8 cellular contexts compared by ENCODE assay signal in the genomic region with DNA sequence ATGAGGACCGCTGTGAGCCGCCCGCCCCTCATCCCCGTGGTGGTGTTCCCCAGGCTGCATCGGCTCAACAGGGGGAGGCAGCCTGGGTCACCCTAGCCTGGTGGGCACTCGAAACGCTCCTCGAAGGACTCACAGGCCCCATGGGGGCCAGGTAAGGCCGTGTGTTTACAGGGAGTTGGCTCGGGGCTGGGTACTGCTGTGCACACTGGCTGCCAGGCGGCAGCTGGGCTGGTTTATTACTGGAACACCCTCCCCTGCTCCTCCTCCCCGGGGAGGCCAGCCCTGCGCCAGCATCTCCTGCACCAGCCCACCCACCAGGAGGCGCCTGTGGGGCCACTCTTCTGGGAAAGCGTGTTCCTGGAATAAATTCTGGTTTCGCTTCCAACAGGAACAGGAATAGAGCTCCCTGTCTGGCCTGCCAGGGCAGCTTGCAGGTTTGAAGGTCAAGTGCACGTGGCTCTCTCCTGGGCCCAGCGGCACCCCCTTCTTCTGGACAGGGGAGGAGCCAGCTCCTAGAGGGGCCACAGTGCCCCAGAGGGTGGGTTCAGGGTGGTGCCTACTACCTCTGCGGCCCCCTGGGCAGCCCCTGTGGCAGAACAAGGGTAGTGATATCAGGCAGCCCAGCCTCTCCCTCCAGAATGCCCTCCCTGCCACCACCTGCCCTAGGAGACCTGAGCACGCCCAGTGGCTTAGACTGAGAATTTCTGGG. TPM values are rescaled to one million over a fixed set of nuclear protein-coding genes. Genes with fewer than 3 reads are reported as not detected.
DNase-seq lines count a peak whose midpoint lies in the region; ATAC-seq and TF ChIP-seq lines count a peak whose summit lies in the region.

No MANE protein-coding gene starts in this region.

- peak in 2 of 3 donors; percentile 54 to 62 for TF ChIP-seq CTCF in breast epithelium (IDR thresholded peaks at IDR 0.05)
- TF ChIP-seq CTCF in tibial artery (IDR thresholded peaks at IDR 0.05): peak; percentile 54 to 56

- H3K27me3 ChIP-seq in H7 (ENCODE audit: control insufficient read depth, insufficient read depth, low read length): no peaks in the 10 kb centered on the region
- no peaks in the 10 kb centered on the region for H3K27me3 ChIP-seq in breast epithelium
- peaks cover 0 to 9% of the 10 kb centered on the region in 2 donors for H3K27me3 ChIP-seq in tibial artery

- DNase-seq in AG08396 (ENCODE audit: low spot score): peak; percentile 82
- peak; percentile 88 for DNase-seq in H7
- peak; percentile 33 for DNase-seq in NOMO-1 treated with DMSO at 0.1 percent for 48 hours (lab: John Stamatoyannopoulos, UW; ENCODE audit: unreplicated experiment)
- DNase-seq in breast epithelium (ENCODE audit: low spot score in 2 of 2): peak; percentile 85 to 88
- DNase-seq in left lobe of liver (ENCODE audit: low spot score): peak; percentile 95
- DNase-seq in tibial artery: peak; percentile 55 to 88

- H3K36me3 ChIP-seq in H7 (replicated peaks; ENCODE audit: control insufficient read depth, insufficient read depth, low read length): no peaks in the 10 kb centered on the region
- H3K36me3 ChIP-seq in breast epithelium: no peaks in the 10 kb centered on the region
- H3K36me3 ChIP-seq in tibial artery: peaks cover 4 to 37% (median 27%) of the 10 kb centered on the region in 3 donors

- H3K9me3 ChIP-seq in breast epithelium: no peaks in the 10 kb centered on the region
- no peaks in the 10 kb centered on the region for H3K9me3 ChIP-seq in tibial artery

- H3K4me1 ChIP-seq in breast epithelium (peaks cover 7 to 11% of the 10 kb centered on the region in 2 donors), tibial artery (peaks cover 0 to 25% (median 14%) of the 10 kb centered on the region in 4 donors)

- no peak for TF ChIP-seq POLR2A in breast epithelium (IDR thresholded peaks at IDR 0.05)

- ATAC-seq in left lobe of liver: peak; percentile 93
- ATAC-seq in GM18907 (IDR thresholded peaks at IDR 0.05; ENCODE audit: unreplicated experiment): no peak
- ATAC-seq in GM21723 (IDR thresholded peaks at IDR 0.05; ENCODE audit: unreplicated experiment): no peak

- intact Hi-C loops in breast epithelium (cut with DNase I; ENCODE audit: low total_unique reads) (no loop called here), tibial artery (cut with DNase I; ENCODE audit: low total_unique reads) (no loop called here)

- H3K27ac ChIP-seq in breast epithelium (peak overlapping the region; percentile 83 to 92), tibial artery (peak overlapping the region; percentile 58 to 75)

- H3K4me3 ChIP-seq in H7 (ENCODE audit: insufficient read depth, low read depth, low read length) (no peak overlapping the region), breast epithelium (peak overlapping the region in 1 of 3 donors; percentile 20), tibial artery (no peak overlapping the region)

RNA-seq across cellular contexts. Expression of gene MCRIP1, which starts 11.3 kb away (rescaled TPM):
- 180 and 204 TPM in 2 replicates for total RNA-seq in H7 (2014; rRNA removed; shearing (Covaris generic))
- total RNA-seq in breast epithelium (10 to 100 TPM; 51.2 to 81.0 (median 67.5) TPM), left lobe of liver (17.9 TPM)

RNA-seq across cellular contexts. Expression of gene PPP1R27, which starts 13.1 kb away (rescaled TPM):
- total RNA-seq in H7 (2014; rRNA removed; shearing (Covaris generic)): not detected in 2 replicates
- total RNA-seq in breast epithelium (not detected), left lobe of liver (not detected)

RNA-seq across cellular contexts. Expression of gene GCGR, which starts 17.8 kb away (rescaled TPM):
- 0.07 and 0.11 TPM in 2 replicates for total RNA-seq in H7 (2014; rRNA removed; shearing (Covaris generic))
- total RNA-seq in breast epithelium (not detected), left lobe of liver (109 TPM)

RNA-seq across cellular contexts. Expression of gene P4HB, which starts 38.6 kb away (rescaled TPM):
- 421 and 528 TPM in 2 replicates for total RNA-seq in H7 (2014; rRNA removed; shearing (Covaris generic))
- total RNA-seq in breast epithelium (100 to 1,000 TPM; 374 to 475 (median 466) TPM), left lobe of liver (1,392 TPM)

RNA-seq across cellular contexts. Expression of gene ARHGDIA, which starts 49.4 kb away (rescaled TPM):
- total RNA-seq in H7 (2014; rRNA removed; shearing (Covaris generic)): 127 and 158 TPM in 2 replicates
- total RNA-seq in breast epithelium (100 to 1,000 TPM in 2 of 3 donors, 10 to 100 TPM in 1; 67.0 to 135 (median 124) TPM), left lobe of liver (109 TPM)

Comparison
In these comparisons a context has a peak if more than half of its experiments do, and no peak if none do; other contexts are left out.
1. DNase-seq: peak in every context shown above with its lines; median percentile 95 in left lobe of liver; 88 in H7; 86 in breast epithelium; 82 in AG08396; 72 in tibial artery; 33 in NOMO-1 treated with DMSO at 0.1 percent for 48 hours.
2. RNA of gene GCGR, which starts 17.8 kb away (total RNA-seq): 109 TPM in left lobe of liver (single experiment); 0.07 to 0.11 TPM in H7 and not detected in breast epithelium; every median in the first group is over 10 times any median in the second.